12 cellular contexts compared by ENCODE assay signal in the genomic region with DNA sequence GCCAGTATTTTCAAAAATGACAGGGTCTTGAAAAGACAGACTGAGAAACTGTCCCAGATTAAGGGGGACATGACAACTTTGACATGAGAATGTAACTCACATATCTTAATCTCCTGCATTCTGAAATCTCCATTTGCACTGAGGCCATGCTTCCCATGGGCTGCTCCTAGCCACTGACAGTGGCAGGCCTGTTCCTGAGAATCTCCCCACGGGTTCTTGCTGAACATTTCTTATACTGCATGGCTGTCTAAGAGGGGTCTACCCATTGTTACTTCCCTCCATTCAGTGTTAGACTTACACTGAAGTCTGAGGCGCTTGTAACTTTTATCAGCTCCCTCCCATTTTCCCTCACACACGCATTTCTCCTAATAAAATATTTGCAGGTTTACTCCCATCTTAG. TPM values are rescaled to one million over a fixed set of nuclear protein-coding genes. Genes with fewer than 3 reads are reported as not detected.
DNase-seq lines count a peak whose midpoint lies in the region; ATAC-seq and TF ChIP-seq lines count a peak whose summit lies in the region.
"Had no signal": no experiment of that assay in that cellular context is flagged by ENCODE, and none has a peak within 500 bp of the region (broad histone marks: within the 10 kb centered on the region; RNA-seq: fewer than 3 reads in every experiment).

No MANE protein-coding gene starts in this region.

- no peaks in the 10 kb centered on the region for H3K27me3 ChIP-seq in trophoblast cell (ENCODE audit: insufficient read depth, low read length)
- H3K27me3 ChIP-seq: upper lobe of right lung had no signal

- no peak for DNase-seq in activated T-cell treated with anti-CD3 and anti-CD28 coated beads, Interleukin-2, amount 50 U/mL, for 4 hours
- DNase-seq in activated T-cell treated with anti-CD3 and anti-CD28 coated beads for 4 hours (no peak), NB4 (ENCODE audit: low read depth) (peak; percentile 15), trophoblast cell (no peak)
- DNase-seq: NCI-H2171 treated with DMSO at 0.1 percent for 48 hours, SIG-M5, upper lobe of right lung had no signal

- H3K27ac ChIP-seq in trophoblast cell (ENCODE audit: low read depth, low read length): no peak overlapping the region
- H3K27ac ChIP-seq: cardiac muscle cell, upper lobe of right lung had no signal

- no peak overlapping the region for H3K9ac ChIP-seq in trophoblast cell (ENCODE audit: low read length)

- H3K4me3 Mint-ChIP-seq in activated T-cell treated with anti-CD3 and anti-CD28 coated beads, Interleukin-2, amount 50 U/mL, for 4 hours: peak overlapping the region; percentile 58
- H3K4me3 Mint-ChIP-seq in brain: peak overlapping the region; percentile 87 to 96 (median 89)

- no peak for ATAC-seq in activated T-cell treated with anti-CD3 and anti-CD28 coated beads, Interleukin-2, amount 50 U/mL, for 4 hours
- ATAC-seq in HG02981 (IDR thresholded peaks at IDR 0.05; ENCODE audit: unreplicated experiment) (no peak), HG02840 (IDR thresholded peaks at IDR 0.05; ENCODE audit: low FRiP score, unreplicated experiment) (no peak)
- ATAC-seq in activated CD4-positive, CD25-positive, alpha-beta regulatory T cell treated with anti-CD3 and anti-CD28 coated beads, Interleukin-2, amount 50 U/mL, for 24 hours: no peak
- ATAC-seq: upper lobe of right lung had no signal

- no peak overlapping the region for H3K14ac ChIP-seq in trophoblast cell (ENCODE audit: low read length)

- peak overlapping the region in 2 of 5 experiments; percentile 21 to 23 for H3K27ac Mint-ChIP-seq in brain

- H3K4me2 ChIP-seq in trophoblast cell (ENCODE audit: low read length): no peak overlapping the region

- H2BK120ac ChIP-seq in trophoblast cell (ENCODE audit: insufficient read depth, low read length, poor library complexity): no peak overlapping the region

- H3K4me3 ChIP-seq in NB4 (ENCODE audit: low read depth, low read length) (peak overlapping the region; percentile 97), trophoblast cell (ENCODE audit: low read depth, low read length) (no peak overlapping the region)

- H2BK12ac ChIP-seq in trophoblast cell (ENCODE audit: low read length): no peak overlapping the region

- H3K4me1 ChIP-seq in trophoblast cell (ENCODE audit: control insufficient read depth in 1 of 2, insufficient read depth in 2 of 2, low read length in 2 of 2): peaks cover 0 to 2% of the 10 kb centered on the region in 2 experiments

- peaks cover 37% of the 10 kb centered on the region for H3K4me1 Mint-ChIP-seq in activated T-cell treated with anti-CD3 and anti-CD28 coated beads, Interleukin-2, amount 50 U/mL, for 4 hours (ENCODE audit: low read depth)
- H3K4me1 Mint-ChIP-seq in brain: peaks cover 44% of the 10 kb centered on the region

- no peak overlapping the region for H4K8ac ChIP-seq in trophoblast cell (ENCODE audit: low read depth, low read length)

- H3K18ac ChIP-seq in trophoblast cell (ENCODE audit: low read length): no peak overlapping the region

- peaks cover 4% of the 10 kb centered on the region for H3K36me3 Mint-ChIP-seq in activated T-cell treated with anti-CD3 and anti-CD28 coated beads, Interleukin-2, amount 50 U/mL, for 4 hours (ENCODE audit: insufficient read depth)
- peaks cover 14% of the 10 kb centered on the region for H3K36me3 Mint-ChIP-seq in brain

- peak overlapping the region; percentile 50 for H3K4ac ChIP-seq in trophoblast cell (ENCODE audit: low read depth, low read length)

- TF ChIP-seq POLR2A in NB4 (IDR thresholded peaks at IDR 0.05; ENCODE audit: extremely low read depth, insufficient read length): no peak

- H4K12ac ChIP-seq in trophoblast cell (ENCODE audit: low read depth, low read length): no peak overlapping the region

- H3K23ac ChIP-seq in trophoblast cell (ENCODE audit: low read length): no peak overlapping the region

- TF ChIP-seq CTCF in NB4 (IDR thresholded peaks at IDR 0.05; ENCODE audit: low read depth, low read length) (no peak), brain (conservative IDR thresholded peaks at IDR 0.05) (no peak)

- no peaks in the 10 kb centered on the region for H3K9me3 Mint-ChIP-seq in activated T-cell treated with anti-CD3 and anti-CD28 coated beads, Interleukin-2, amount 50 U/mL, for 4 hours
- H3K9me3 Mint-ChIP-seq in brain: peaks cover 0 to 4% (median 0%) of the 10 kb centered on the region in 5 experiments

- H2BK5ac ChIP-seq in trophoblast cell (ENCODE audit: low read depth, low read length, poor library complexity): no peak overlapping the region

- H3K9me3 ChIP-seq in trophoblast cell (ENCODE audit: insufficient read depth, low read depth, low read length): no peaks in the 10 kb centered on the region
- H3K9me3 ChIP-seq: upper lobe of right lung had no signal

- H2AFZ ChIP-seq in trophoblast cell (ENCODE audit: insufficient read depth, low read length, poor library complexity): no peak overlapping the region

- H3K79me1 ChIP-seq in trophoblast cell (ENCODE audit: low read length): peaks cover 7% of the 10 kb centered on the region

- H2AK5ac ChIP-seq in trophoblast cell (ENCODE audit: low read length): no peak overlapping the region

- no peaks in the 10 kb centered on the region for H3K27me3 Mint-ChIP-seq in activated T-cell treated with anti-CD3 and anti-CD28 coated beads, Interleukin-2, amount 50 U/mL, for 4 hours (ENCODE audit: low read depth)
- no peaks in the 10 kb centered on the region for H3K27me3 Mint-ChIP-seq in brain

- peaks cover 3 to 4% of the 10 kb centered on the region in 2 experiments for H3K36me3 ChIP-seq in trophoblast cell (ENCODE audit: control insufficient read depth in 1 of 2, insufficient read depth in 2 of 2, low read length in 2 of 2)

- WGBS in trophoblast cell (ENCODE audit: extremely low coverage, insufficient coverage, insufficient read length): no CpG with 5 or more reads among the region's 3 CpGs

- H3K79me2 ChIP-seq in trophoblast cell (ENCODE audit: control insufficient read depth, insufficient read depth, low read length, poor library complexity): peaks cover 4% of the 10 kb centered on the region

- H4K91ac ChIP-seq in trophoblast cell (ENCODE audit: low read depth, low read length): no peak overlapping the region

RNA-seq across cellular contexts. Expression of a gene that starts 1.5 kb away (rescaled TPM):
- total RNA-seq in activated T-cell treated with anti-CD3 and anti-CD28 coated beads, Interleukin-2, amount 50 U/mL, for 4 hours: 10 to 100 TPM in 2 of 3 donors, 1 to 10 TPM in 1; 9.6 to 13.7 (median 11.1) TPM
- 1.6 TPM for polyA plus RNA-seq in brain (ENCODE audit: insufficient read depth, low read depth, low replicate concordance)
- polyA plus RNA-seq in trophoblast cell (2013): 11.1 and 12.4 TPM in 2 replicates
